In genomic region chr15:97930230-97930629, GRCh38 we compare ENCODE assay signal across 30 cellular contexts.
"Had no signal": no experiment of that assay in that cellular context is flagged by ENCODE, and none has a peak within 500 bp of the region (broad histone marks: within the 10 kb centered on the region; RNA-seq: fewer than 3 reads in every experiment).

No MANE protein-coding gene starts in this region.

- H3K27me3 ChIP-seq: ascending aorta, breast epithelium, cardiac muscle cell, colonic mucosa, esophagus muscularis mucosa, foreskin keratinocyte, heart left ventricle had no signal

- H3K36me3 ChIP-seq: ascending aorta, breast epithelium, cardiac muscle cell, colonic mucosa, esophagus muscularis mucosa, gastrocnemius medialis, heart left ventricle, WERI-Rb-1 had no signal

- H3K27ac ChIP-seq: ascending aorta, breast epithelium, cardiac muscle cell, colonic mucosa, esophagus muscularis mucosa, foreskin keratinocyte, gastrocnemius medialis, heart left ventricle, WERI-Rb-1 had no signal

- H3K9me3 ChIP-seq: ascending aorta, colonic mucosa, gastrocnemius medialis had no signal

- ATAC-seq: activated CD4-positive, CD25-positive, alpha-beta regulatory T cell treated with anti-CD3 and anti-CD28 coated beads, Interleukin-2, amount 50 U/mL, for 24 hours; activated naive CD4-positive, alpha-beta T cell treated with anti-CD3 and anti-CD28 coated beads, Interleukin-2, amount 50 U/mL, for 72 hours; activated T-cell treated with anti-CD3 and anti-CD28 coated beads, Interleukin-2, amount 50 U/mL, for 72 hours; gastrocnemius medialis; T-helper 17 cell had no signal

- H3K4me3 ChIP-seq: ascending aorta, breast epithelium, cardiac muscle cell, colonic mucosa, esophagus muscularis mucosa, gastrocnemius medialis, heart left ventricle had no signal

- DNase-seq: activated B cell treated with CpG ODN at 0.5 μM for 24 hours; activated CD4-positive, alpha-beta memory T cell treated with anti-CD3 and anti-CD28 coated beads, Interleukin-2, amount 10 ng/mL, durations not matched to agents 7 days and 5 days; activated CD4-positive, alpha-beta T cell treated with anti-CD3 and anti-CD28 coated beads, Interleukin-2, amount 10 ng/mL, durations not matched to agents 7 days and 5 days; activated CD4-positive, alpha-beta T cell treated with anti-CD3 and anti-CD28 coated beads, Interleukin-2, amount 50 U/mL, for 4 hours; activated CD8-positive, alpha-beta memory T cell treated with anti-CD3 and anti-CD28 coated beads, Interleukin-2, amount 50 U/mL, for 48 hours; activated gamma-delta T cell; activated naive CD4-positive, alpha-beta T cell; activated naive CD4-positive, alpha-beta T cell treated with anti-CD3 and anti-CD28 coated beads, Interleukin-2, amount 10 ng/mL, durations not matched to agents 7 days and 5 days; activated naive CD8-positive, alpha-beta T cell treated with anti-CD3 and anti-CD28 coated beads, Interleukin-2, amount 10 ng/mL, durations not matched to agents 7 days and 5 days; activated T-cell treated with anti-CD3 and anti-CD28 coated beads for 4 hours; activated T-cell treated with anti-CD3 and anti-CD28 coated beads, Interleukin-2, amount 50 U/mL, for 24 hours; activated T-cell treated with anti-CD3 and anti-CD28 coated beads, Interleukin-2, amount 50 U/mL, for 72 hours; central memory CD4-positive, alpha-beta T cell; cerebellar nuclear complex; colonic mucosa; effector CD8-positive, alpha-beta T cell; gastrocnemius medialis; glutamatergic neuron; heart left ventricle; T-helper 1 cell; T-helper 17 cell; T1000; WERI-Rb-1 had no signal

- H3K4me1 ChIP-seq: ascending aorta, breast epithelium, colonic mucosa, esophagus muscularis mucosa, foreskin keratinocyte, gastrocnemius medialis had no signal
